ENCODE assay signal across 30 cellular contexts in the genomic region with DNA sequence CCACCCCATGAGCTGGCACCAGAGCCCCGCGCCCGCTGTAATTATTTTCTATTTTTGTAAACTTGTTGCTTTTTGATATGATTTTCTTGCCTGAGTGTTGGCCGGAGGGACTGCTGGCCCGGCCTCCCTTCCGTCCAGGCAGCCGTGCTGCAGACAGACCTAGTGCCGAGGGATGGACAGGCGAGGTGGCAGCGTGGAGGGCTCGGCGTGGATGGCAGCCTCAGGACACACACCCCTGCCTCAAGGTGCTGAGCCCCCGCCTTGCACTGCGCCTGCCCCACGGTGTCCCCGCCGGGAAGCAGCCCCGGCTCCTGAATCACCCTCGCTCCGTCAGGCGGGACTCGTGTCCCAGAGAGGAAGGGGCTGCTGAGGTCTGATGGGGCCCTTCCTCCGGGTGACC. TPM values are rescaled to one million over a fixed set of nuclear protein-coding genes. Genes with fewer than 3 reads are reported as not detected.
DNase-seq lines count a peak whose midpoint lies in the region; ATAC-seq, FAIRE-seq and TF ChIP-seq lines count a peak whose summit lies in the region.
"Had no signal": no experiment of that assay in that cellular context is flagged by ENCODE, and none has a peak within 500 bp of the region (broad histone marks: within the 10 kb centered on the region; RNA-seq: fewer than 3 reads in every experiment).

No MANE protein-coding gene starts in this region.

- no peak for ATAC-seq in HG02938 (IDR thresholded peaks at IDR 0.05; ENCODE audit: unreplicated experiment)
- ATAC-seq: GM12878 had no signal

- H3K4me3 ChIP-seq in Caco-2 (ENCODE audit: low read depth, low read length) (no peak overlapping the region), neuronal stem cell (ENCODE audit: low read length in 2 of 2) (no peak overlapping the region)
- H3K4me3 ChIP-seq: BLaER1, GM12878 had no signal

- POLR2A ChIA-PET in Caco-2 (lab: Charles Lee) (no interaction called here), RWPE1 (lab: Yijun Ruan, JAX; ENCODE audit: low non-redundant PET) (no interaction called here)

- H3K9me3 Mint-ChIP-seq in Caco-2 (ENCODE audit: unreplicated experiment): no peaks in the 10 kb centered on the region
- H3K9me3 Mint-ChIP-seq: CD4-positive, alpha-beta memory T cell; CD4-positive, CD25-positive, alpha-beta regulatory T cell; CD8-positive, alpha-beta memory T cell had no signal

- TF ChIP-seq CTCF in Caco-2 (IDR thresholded peaks at IDR 0.05; ENCODE audit: insufficient read depth in 1 of 2, low read depth in 1 of 2, low read length in 1 of 2, severe bottlenecking in 1 of 2, unreplicated experiment in 1 of 2): no peak
- TF ChIP-seq CTCF in RWPE1 (conservative IDR thresholded peaks at IDR 0.05; ENCODE audit: low read depth): no peak
- TF ChIP-seq CTCF in D721Med (IDR thresholded peaks at IDR 0.05; ENCODE audit: insufficient read depth, missing control alignments): no peak

- H3K4me2 ChIP-seq in neuronal stem cell (ENCODE audit: insufficient read depth, low read length, poor library complexity, severe bottlenecking): peak overlapping the region; percentile 11
- H3K4me2 ChIP-seq: BLaER1 had no signal

- H3K23ac ChIP-seq in neuronal stem cell (ENCODE audit: low read depth, low read length, poor library complexity): no peak overlapping the region

- H2AK5ac ChIP-seq in neuronal stem cell (ENCODE audit: low read depth, low read length): peak overlapping the region; percentile 46

- no peak overlapping the region for H2BK12ac ChIP-seq in neuronal stem cell (ENCODE audit: low read length)

- FAIRE-seq in D721Med (lab: Jason Lieb, UNC): no peak
- FAIRE-seq: A204.1, GM12878, GM12892, GM18507 had no signal

- WGBS in neuronal stem cell (ENCODE audit: extremely low coverage in 2 of 2, insufficient read length in 2 of 2, insufficient replicate concordance in 1 of 2), 2 donors: no CpG with 5 or more reads among the region's 23 CpGs

- intact Hi-C loops in Caco-2 (cut with micrococcal nuclease; ENCODE audit: unreplicated experiment): loop anchor here (1.0 kb wide), 1 partner anchor 36 kb away; no protein-coding TSS in a partner anchor

- H4K8ac ChIP-seq in neuronal stem cell (ENCODE audit: low read depth, low read length): no peak overlapping the region

- DNase-seq in Caco-2 (no peak), RWPE1 (ENCODE audit: low spot score) (no peak), neuronal stem cell (ENCODE audit: low spot score) (no peak), D721Med (ENCODE audit: insufficient read length, low spot score) (no peak)
- DNase-seq: 8988T; ACHN; BE2C; C1 segment of cervical spinal cord; Calu3; CD4-positive, alpha-beta memory T cell; CD4-positive, CD25-positive, alpha-beta regulatory T cell; CD8-positive, alpha-beta memory T cell; COR-L47; DMS 273 treated with DMSO at 0.1 percent for 48 hours; DMS153; DMS53; DMS79; DND-41; EL; GDM1 had no signal

- H2BK15ac ChIP-seq in neuronal stem cell (ENCODE audit: low read length): no peak overlapping the region

- no peak overlapping the region for H3K18ac ChIP-seq in neuronal stem cell (ENCODE audit: low read length)

- H3K4me1 ChIP-seq in Caco-2 (peaks cover 15% of the 10 kb centered on the region), neuronal stem cell (ENCODE audit: control insufficient read depth in 2 of 2, insufficient read depth in 1 of 2, low read depth in 1 of 2, low read length in 2 of 2) (peaks cover 14 to 15% of the 10 kb centered on the region in 2 donors)

- peaks cover 7% of the 10 kb centered on the region for H3K4me1 Mint-ChIP-seq in Caco-2 (ENCODE audit: low read depth, unreplicated experiment)

- H4K91ac ChIP-seq in neuronal stem cell (ENCODE audit: low read depth, low read length, poor library complexity): no peak overlapping the region

- H3K36me3 ChIP-seq in Caco-2 (ENCODE audit: control insufficient read depth, insufficient read depth, low read length) (no peaks in the 10 kb centered on the region), neuronal stem cell (replicated peaks in 1 of 2; ENCODE audit: control insufficient read depth in 2 of 2, insufficient read depth in 2 of 2, low read length in 2 of 2) (peaks cover 39 to 54% of the 10 kb centered on the region in 2 donors)
- H3K36me3 ChIP-seq: BE2C had no signal

- H3K79me1 ChIP-seq in neuronal stem cell (ENCODE audit: low read depth, low read length): peaks cover 9% of the 10 kb centered on the region

- H3K27ac ChIP-seq in RWPE1 (0 out of 2 replicates have a peak overlapping the region, but pooled peaks have one; percentile 17), neuronal stem cell (replicated peaks; ENCODE audit: low read length) (no peak overlapping the region)
- H3K27ac ChIP-seq: BLaER1 had no signal

- CTCF ChIA-PET in Caco-2 (lab: Charles Lee): no interaction called here
- CTCF ChIA-PET in RWPE1 (lab: Yijun Ruan, JAX): interaction anchor here (0.6 kb wide), 1 partner anchor 20 kb away, joined by 3 read pairs; no protein-coding TSS in a partner anchor

- no peak overlapping the region for H3K14ac ChIP-seq in neuronal stem cell (ENCODE audit: low read length)

- H2BK5ac ChIP-seq in neuronal stem cell (ENCODE audit: low read length): peak overlapping the region; percentile 39

- H3K27me3 Mint-ChIP-seq in Caco-2 (ENCODE audit: insufficient read depth, unreplicated experiment): no peaks in the 10 kb centered on the region

- H3K9ac ChIP-seq in neuronal stem cell (ENCODE audit: low read depth, low read length, poor library complexity): no peak overlapping the region
- H3K9ac ChIP-seq: BLaER1 had no signal

- no peaks in the 10 kb centered on the region for H3K9me3 ChIP-seq in Caco-2
- H3K9me3 ChIP-seq in neuronal stem cell (replicated peaks in 1 of 2; ENCODE audit: control insufficient read depth in 2 of 2, insufficient read depth in 1 of 2, low read depth in 1 of 2, low read length in 2 of 2): peaks cover 0 to 3% of the 10 kb centered on the region in 2 donors
- H3K9me3 ChIP-seq: BE2C, BLaER1 had no signal

- no peak overlapping the region for H2BK120ac ChIP-seq in neuronal stem cell (ENCODE audit: low read depth, low read length)

- no peak overlapping the region for H3K4ac ChIP-seq in neuronal stem cell (ENCODE audit: low read length)

- peaks cover 77% of the 10 kb centered on the region for H3K36me3 Mint-ChIP-seq in Caco-2 (ENCODE audit: insufficient read depth, unreplicated experiment)
- H3K36me3 Mint-ChIP-seq: CD4-positive, alpha-beta memory T cell; CD4-positive, CD25-positive, alpha-beta regulatory T cell; CD8-positive, alpha-beta memory T cell had no signal

- H3K27me3 ChIP-seq in Caco-2 (replicated peaks; ENCODE audit: control insufficient read depth, insufficient read depth, low read length) (no peaks in the 10 kb centered on the region), neuronal stem cell (ENCODE audit: control insufficient read depth in 3 of 3, insufficient read depth in 3 of 3, low read depth in 1 of 3, low read length in 3 of 3) (peaks cover 2 to 14% (median 10%) of the 10 kb centered on the region in 3 experiments)

- TSS peak; percentile 80 for BruUV-seq in Caco-2 (replicated peaks; lab: Mats Ljungman, UMichigan)

- no peak overlapping the region for H2AFZ ChIP-seq in neuronal stem cell (ENCODE audit: low read length)

- no peak overlapping the region for H3K4me3 Mint-ChIP-seq in Caco-2 (ENCODE audit: unreplicated experiment)
- H3K4me3 Mint-ChIP-seq: CD14-positive monocyte; CD4-positive, alpha-beta memory T cell; CD4-positive, CD25-positive, alpha-beta regulatory T cell; CD8-positive, alpha-beta memory T cell had no signal

- no peak overlapping the region for H3K27ac Mint-ChIP-seq in Caco-2 (ENCODE audit: unreplicated experiment)
- H3K27ac Mint-ChIP-seq: CD14-positive monocyte; CD4-positive, CD25-positive, alpha-beta regulatory T cell; CD8-positive, alpha-beta memory T cell had no signal

RNA-seq across cellular contexts. Expression of a gene that starts 19.1 kb away (rescaled TPM):
- 0.56 and 0.57 TPM in 2 replicates for total RNA-seq in Caco-2 (2022)
- polyA plus RNA-seq in neuronal stem cell (2013, experiment 1 of 2): 0.03 TPM
- 0.01 TPM for polyA plus RNA-seq in neuronal stem cell (2013, experiment 2 of 2)
- total RNA-seq: A673; CD4-positive, alpha-beta memory T cell; CD4-positive, CD25-positive, alpha-beta regulatory T cell; CD8-positive, alpha-beta memory T cell; Daoy had no signal
- polyA plus RNA-seq: AG04450; CD14-positive monocyte; CD4-positive, alpha-beta memory T cell; CD4-positive, CD25-positive, alpha-beta regulatory T cell; CD8-positive, alpha-beta memory T cell; GM12878 had no signal

RNA-seq across cellular contexts. Expression of a gene that starts 35.1 kb away (rescaled TPM):
- 176 and 188 TPM in 2 replicates for total RNA-seq in Caco-2 (2022)
- 79.8 TPM for polyA plus RNA-seq in neuronal stem cell (2013, experiment 1 of 2)
- 78.9 TPM for polyA plus RNA-seq in neuronal stem cell (2013, experiment 2 of 2)
- polyA plus RNA-seq: CD4-positive, alpha-beta memory T cell; CD8-positive, alpha-beta memory T cell had no signal

RNA-seq across cellular contexts. Expression of a gene that starts 41.7 kb away (rescaled TPM):
- 55.5 and 63.1 TPM in 2 replicates for total RNA-seq in Caco-2 (2022)
- 44.0 TPM for polyA plus RNA-seq in neuronal stem cell (2013, experiment 1 of 2)
- polyA plus RNA-seq in neuronal stem cell (2013, experiment 2 of 2): 44.5 TPM

RNA-seq across cellular contexts. Expression of a gene that starts 55.1 kb away (rescaled TPM):
- total RNA-seq in Caco-2 (2022): 45.5 and 53.8 TPM in 2 replicates
- polyA plus RNA-seq in neuronal stem cell (2013, experiment 1 of 2): 312 TPM
- polyA plus RNA-seq in neuronal stem cell (2013, experiment 2 of 2): 285 TPM
- total RNA-seq: CD4-positive, alpha-beta memory T cell had no signal
- polyA plus RNA-seq: CD8-positive, alpha-beta memory T cell had no signal
